Comparison of ENCODE assay signal across 1 cellular context in the genomic region with DNA sequence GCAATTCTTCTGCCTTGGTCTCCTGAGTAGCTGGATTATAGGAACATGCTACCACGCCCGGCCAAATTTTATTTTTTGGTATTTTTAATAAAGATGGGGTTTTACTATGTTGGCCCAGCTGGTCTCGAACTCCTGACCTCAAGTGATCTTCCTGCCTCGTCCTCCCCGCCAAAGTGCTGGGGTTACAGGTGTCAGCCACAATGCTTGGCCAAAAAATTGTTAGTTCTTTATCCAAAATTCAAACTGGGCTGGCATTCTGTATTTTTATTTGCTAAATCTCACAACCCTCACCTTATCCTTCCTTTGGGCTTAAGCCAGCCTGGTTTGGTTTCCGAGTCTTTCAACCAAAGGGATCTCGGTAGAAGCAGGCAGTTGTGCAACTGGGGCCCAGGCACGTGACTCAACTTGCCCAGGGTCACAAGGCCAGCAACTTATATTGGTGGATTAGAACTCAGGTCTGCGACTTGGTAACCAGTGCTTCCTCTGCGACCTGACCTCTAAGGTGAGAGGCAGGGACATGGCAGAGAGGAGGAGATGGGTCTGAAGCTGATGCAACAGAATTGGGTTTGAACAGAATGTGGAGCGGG.
TF ChIP-seq lines count a peak whose summit lies in the region.

No MANE protein-coding gene starts in this region.

TF ChIP-seq in WTC11, 78 proteins besides CTCF, POLR2A, EP300 and RAD21 (continued from another document):
- TF ChIP-seq, protein P1, sequence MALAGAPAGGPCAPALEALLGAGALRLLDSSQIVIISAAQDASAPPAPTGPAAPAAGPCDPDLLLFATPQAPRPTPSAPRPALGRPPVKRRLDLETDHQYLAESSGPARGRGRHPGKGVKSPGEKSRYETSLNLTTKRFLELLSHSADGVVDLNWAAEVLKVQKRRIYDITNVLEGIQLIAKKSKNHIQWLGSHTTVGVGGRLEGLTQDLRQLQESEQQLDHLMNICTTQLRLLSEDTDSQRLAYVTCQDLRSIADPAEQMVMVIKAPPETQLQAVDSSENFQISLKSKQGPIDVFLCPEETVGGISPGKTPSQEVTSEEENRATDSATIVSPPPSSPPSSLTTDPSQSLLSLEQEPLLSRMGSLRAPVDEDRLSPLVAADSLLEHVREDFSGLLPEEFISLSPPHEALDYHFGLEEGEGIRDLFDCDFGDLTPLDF (CRISPR knock-in tag; IDR thresholded peaks at IDR 0.05) = no peak
- TF ChIP-seq, protein P2, sequence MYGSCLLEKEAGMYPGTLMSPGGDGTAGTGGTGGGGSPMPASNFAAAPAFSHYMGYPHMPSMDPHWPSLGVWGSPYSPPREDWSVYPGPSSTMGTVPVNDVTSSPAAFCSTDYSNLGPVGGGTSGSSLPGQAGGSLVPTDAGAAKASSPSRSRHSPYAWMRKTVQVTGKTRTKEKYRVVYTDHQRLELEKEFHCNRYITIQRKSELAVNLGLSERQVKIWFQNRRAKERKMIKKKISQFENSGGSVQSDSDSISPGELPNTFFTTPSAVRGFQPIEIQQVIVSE (CRISPR knock-in tag; IDR thresholded peaks at IDR 0.05; ENCODE audit: borderline replicate concordance) = no peak
- TF ChIP-seq ESRRA (CRISPR knock-in tag; IDR thresholded peaks at IDR 0.05; ENCODE audit: borderline replicate concordance) (no peak), MXD4 (CRISPR knock-in tag; IDR thresholded peaks at IDR 0.05; ENCODE audit: borderline replicate concordance) (no peak), CREM (CRISPR knock-in tag; IDR thresholded peaks at IDR 0.05) (no peak)
- TF ChIP-seq, protein P3, sequence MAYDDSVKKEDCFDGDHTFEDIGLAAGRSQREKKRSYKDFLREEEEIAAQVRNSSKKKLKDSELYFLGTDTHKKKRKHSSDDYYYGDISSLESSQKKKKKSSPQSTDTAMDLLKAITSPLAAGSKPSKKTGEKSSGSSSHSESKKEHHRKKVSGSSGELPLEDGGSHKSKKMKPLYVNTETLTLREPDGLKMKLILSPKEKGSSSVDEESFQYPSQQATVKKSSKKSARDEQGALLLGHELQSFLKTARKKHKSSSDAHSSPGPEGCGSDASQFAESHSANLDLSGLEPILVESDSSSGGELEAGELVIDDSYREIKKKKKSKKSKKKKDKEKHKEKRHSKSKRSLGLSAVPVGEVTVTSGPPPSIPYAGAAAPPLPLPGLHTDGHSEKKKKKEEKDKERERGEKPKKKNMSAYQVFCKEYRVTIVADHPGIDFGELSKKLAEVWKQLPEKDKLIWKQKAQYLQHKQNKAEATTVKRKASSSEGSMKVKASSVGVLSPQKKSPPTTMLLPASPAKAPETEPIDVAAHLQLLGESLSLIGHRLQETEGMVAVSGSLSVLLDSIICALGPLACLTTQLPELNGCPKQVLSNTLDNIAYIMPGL (CRISPR knock-in tag; IDR thresholded peaks at IDR 0.05) = no peak
- TF ChIP-seq, protein P4, sequence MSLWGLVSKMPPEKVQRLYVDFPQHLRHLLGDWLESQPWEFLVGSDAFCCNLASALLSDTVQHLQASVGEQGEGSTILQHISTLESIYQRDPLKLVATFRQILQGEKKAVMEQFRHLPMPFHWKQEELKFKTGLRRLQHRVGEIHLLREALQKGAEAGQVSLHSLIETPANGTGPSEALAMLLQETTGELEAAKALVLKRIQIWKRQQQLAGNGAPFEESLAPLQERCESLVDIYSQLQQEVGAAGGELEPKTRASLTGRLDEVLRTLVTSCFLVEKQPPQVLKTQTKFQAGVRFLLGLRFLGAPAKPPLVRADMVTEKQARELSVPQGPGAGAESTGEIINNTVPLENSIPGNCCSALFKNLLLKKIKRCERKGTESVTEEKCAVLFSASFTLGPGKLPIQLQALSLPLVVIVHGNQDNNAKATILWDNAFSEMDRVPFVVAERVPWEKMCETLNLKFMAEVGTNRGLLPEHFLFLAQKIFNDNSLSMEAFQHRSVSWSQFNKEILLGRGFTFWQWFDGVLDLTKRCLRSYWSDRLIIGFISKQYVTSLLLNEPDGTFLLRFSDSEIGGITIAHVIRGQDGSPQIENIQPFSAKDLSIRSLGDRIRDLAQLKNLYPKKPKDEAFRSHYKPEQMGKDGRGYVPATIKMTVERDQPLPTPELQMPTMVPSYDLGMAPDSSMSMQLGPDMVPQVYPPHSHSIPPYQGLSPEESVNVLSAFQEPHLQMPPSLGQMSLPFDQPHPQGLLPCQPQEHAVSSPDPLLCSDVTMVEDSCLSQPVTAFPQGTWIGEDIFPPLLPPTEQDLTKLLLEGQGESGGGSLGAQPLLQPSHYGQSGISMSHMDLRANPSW (CRISPR knock-in tag; conservative IDR thresholded peaks at IDR 0.05; ENCODE audit: low read depth) = no peak
TF ChIP-seq in WTC11: peak in this region for 0.
